In genomic region chr16:66275795-66276428, GRCh38 we compare ENCODE assay signal across 8 cellular contexts.
DNase-seq lines count a peak whose midpoint lies in the region; ATAC-seq and TF ChIP-seq lines count a peak whose summit lies in the region.

No MANE protein-coding gene starts in this region.

- peaks cover 8% of the 10 kb centered on the region for H3K9me3 ChIP-seq in T-helper 17 cell (ENCODE audit: control insufficient read depth, low read length, poor library complexity, severe bottlenecking)

- TF ChIP-seq CTCF in osteocyte (IDR thresholded peaks at IDR 0.05) = peak; percentile 67

- H3K36me3 Mint-ChIP-seq in osteocyte (ENCODE audit: unreplicated experiment) (peaks cover 3% of the 10 kb centered on the region), T-helper 17 cell (ENCODE audit: low read depth) (peaks cover 3% of the 10 kb centered on the region)

- peaks cover 12% of the 10 kb centered on the region for H3K9me3 Mint-ChIP-seq in osteocyte (ENCODE audit: unreplicated experiment)

- no peak overlapping the region for H3K27ac Mint-ChIP-seq in osteocyte (ENCODE audit: unreplicated experiment)
- no peak overlapping the region for H3K27ac Mint-ChIP-seq in T-helper 17 cell

- in situ Hi-C loops in KBM-7 (cut with MboI; ENCODE audit: low pct_unique_long_range_greater_than_20kb, low sequenced_read_pairs) = no loop called here

- DNase-seq in NCI-H2081 (lab: John Stamatoyannopoulos, UW) (peak; percentile 50 to 55), NCI-H2081 treated with DMSO at 0.1 percent for 48 hours (lab: John Stamatoyannopoulos, UW) (no peak), KBM-7 (peak; percentile 65), SHP77 (lab: John Stamatoyannopoulos, UW) (peak; percentile 58 to 66), osteocyte (ENCODE audit: extremely low spot score, unreplicated experiment) (peak; percentile 65), T-helper 17 cell (no peak)

- peaks cover 3% of the 10 kb centered on the region for H3K27me3 Mint-ChIP-seq in osteocyte (ENCODE audit: unreplicated experiment)
- peaks cover 46% of the 10 kb centered on the region for H3K27me3 Mint-ChIP-seq in T-helper 17 cell

- H3K4me3 Mint-ChIP-seq in osteocyte (ENCODE audit: unreplicated experiment) = no peak overlapping the region
- no peak overlapping the region for H3K4me3 Mint-ChIP-seq in T-helper 17 cell

- ATAC-seq in esophagus mucosa (peak; percentile 36), HG02798 (IDR thresholded peaks at IDR 0.05; ENCODE audit: poor library complexity, unreplicated experiment) (no peak), T-helper 17 cell (no peak)

- H3K4me1 Mint-ChIP-seq in osteocyte (ENCODE audit: unreplicated experiment) (peaks cover 12% of the 10 kb centered on the region), T-helper 17 cell (peaks cover 7% of the 10 kb centered on the region)

Comparison
In these comparisons a context has a peak if more than half of its experiments do, and no peak if none do; other contexts are left out.
1. DNase-seq: peak in NCI-H2081 (2 of 2), KBM-7 (single experiment), SHP77 (2 of 2) and osteocyte (single experiment); none in NCI-H2081 treated with DMSO at 0.1 percent for 48 hours (single experiment) and T-helper 17 cell (0 of 3).